Comparison of ENCODE assay signal across 14 cellular contexts in the genomic region with DNA sequence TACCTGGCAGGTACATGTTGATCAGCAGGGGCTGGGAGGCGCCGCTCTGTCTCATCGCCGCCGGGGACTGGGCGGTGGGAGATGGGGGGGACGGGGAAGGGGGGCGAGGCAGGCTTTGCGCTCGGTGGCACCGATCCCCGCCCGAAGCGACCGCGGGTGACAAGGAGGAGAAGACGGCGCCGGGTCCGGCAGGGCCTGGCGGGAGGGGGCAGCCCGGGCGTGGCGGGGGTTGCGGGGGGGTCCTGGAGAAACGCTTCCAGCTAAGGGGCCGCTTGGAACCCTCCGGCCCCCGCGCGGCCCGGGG. TPM values are rescaled to one million over a fixed set of nuclear protein-coding genes. Genes with fewer than 3 reads are reported as not detected.
DNase-seq lines count a peak whose midpoint lies in the region; ATAC-seq and TF ChIP-seq lines count a peak whose summit lies in the region.
"Had no signal": no experiment of that assay in that cellular context is flagged by ENCODE, and none has a peak within 500 bp of the region (broad histone marks: within the 10 kb centered on the region; RNA-seq: fewer than 3 reads in every experiment).

A gene (minus strand): TSS at position 164 of the 304 bp plus-strand sequence. CDS start 109 bp downstream, at position 55.

- DNase-seq in NCI-H2171 (lab: John Stamatoyannopoulos, UW) (peak; percentile 24), NCI-H2171 treated with DMSO at 0.1 percent for 48 hours (lab: John Stamatoyannopoulos, UW) (no peak), DND-41 (no peak), coronary artery (ENCODE audit: low spot score) (no peak), osteoblast (ENCODE audit: insufficient read length, low spot score, missing footprints) (peak; percentile 47), cerebellar nuclear complex (lab: John Stamatoyannopoulos, UW) (no peak), SHP77 (lab: John Stamatoyannopoulos, UW) (no peak), KG1 (lab: John Stamatoyannopoulos, UW) (no peak)
- DNase-seq: mucosa of descending colon; NCI-H2081; stimulated activated CD4-positive, alpha-beta T cell treated with anti-CD3 and anti-CD28 coated beads, Interleukin-2, amount 100 ng/mL, for 24 hours; thyroid gland had no signal

- no peak for ATAC-seq in DND-41 (ENCODE audit: insufficient read depth, low read depth)
- ATAC-seq: mucosa of descending colon had no signal

- no peaks in the 10 kb centered on the region for H3K36me3 ChIP-seq in DND-41 (ENCODE audit: insufficient read depth, low read length)
- no peaks in the 10 kb centered on the region for H3K36me3 ChIP-seq in osteoblast (ENCODE audit: insufficient read depth, low read length)
- H3K36me3 ChIP-seq: thyroid gland had no signal

- no peak for TF ChIP-seq CTCF in DND-41 (IDR thresholded peaks at IDR 0.05; ENCODE audit: borderline replicate concordance, extremely low read depth, low read length, poor library complexity, severe bottlenecking)
- TF ChIP-seq CTCF in coronary artery (IDR thresholded peaks at IDR 0.05) = no peak
- TF ChIP-seq CTCF in osteoblast (IDR thresholded peaks at IDR 0.05; ENCODE audit: extremely low read depth, low read depth, low read length) = no peak

- no peak within 1 kb of the TSS for H3K27ac ChIP-seq in DND-41 (ENCODE audit: low read length)
- no peak within 1 kb of the TSS for H3K27ac ChIP-seq in coronary artery
- no peak within 1 kb of the TSS for H3K27ac ChIP-seq in osteoblast (ENCODE audit: low read depth, low read length)
- H3K27ac ChIP-seq: thyroid gland had no signal

- peaks cover 3% of the 10 kb centered on the region for H3K4me1 ChIP-seq in DND-41 (ENCODE audit: insufficient read depth, low read length)
- no peaks in the 10 kb centered on the region for H3K4me1 ChIP-seq in osteoblast (ENCODE audit: insufficient read depth, low read length)

- no peak within 1 kb of the TSS for H3K9ac ChIP-seq in DND-41 (ENCODE audit: low read depth, low read length)

- H3K4me2 ChIP-seq in DND-41 (ENCODE audit: insufficient read depth, low read length) (peak within 1 kb of the TSS; percentile 36), osteoblast (ENCODE audit: insufficient read depth, low read length) (no peak within 1 kb of the TSS)

- no peak within 1 kb of the TSS for H3K4me3 ChIP-seq in DND-41 (ENCODE audit: low read depth in 1 of 2, low read length in 2 of 2)
- peak within 1 kb of the TSS; percentile 46 for H3K4me3 ChIP-seq in coronary artery
- no peak within 1 kb of the TSS for H3K4me3 ChIP-seq in osteoblast (ENCODE audit: insufficient read depth, low read length)
- H3K4me3 ChIP-seq: mucosa of descending colon, thyroid gland had no signal

- H4K20me1 ChIP-seq in DND-41 (ENCODE audit: insufficient read depth, low read length) (peaks cover 21% of the 10 kb centered on the region), osteoblast (ENCODE audit: insufficient read depth, low read length) (peaks cover 3% of the 10 kb centered on the region)

- H2AFZ ChIP-seq in DND-41 (ENCODE audit: low read depth, low read length) = no peak within 1 kb of the TSS
- no peak within 1 kb of the TSS for H2AFZ ChIP-seq in osteoblast (ENCODE audit: low read length)

- H3K27me3 ChIP-seq in DND-41 (ENCODE audit: insufficient read depth, low read length, poor library complexity) = peaks cover 56% of the 10 kb centered on the region
- peaks cover 88% of the 10 kb centered on the region for H3K27me3 ChIP-seq in osteoblast (ENCODE audit: insufficient read depth, low read length)

- H3K79me2 ChIP-seq in DND-41 (ENCODE audit: insufficient read depth, low read length) (no peaks in the 10 kb centered on the region), osteoblast (ENCODE audit: insufficient read depth, low read length) (no peaks in the 10 kb centered on the region)

- H3K9me3 ChIP-seq in DND-41 (ENCODE audit: insufficient read depth, low read length, severe bottlenecking) (no peaks in the 10 kb centered on the region), osteoblast (ENCODE audit: low read depth, low read length) (no peaks in the 10 kb centered on the region)
- H3K9me3 ChIP-seq: mucosa of descending colon, thyroid gland had no signal

RNA-seq across cellular contexts. Expression of the gene that starts here (rescaled TPM):
- not detected in 2 replicates for total RNA-seq in osteoblast
- total RNA-seq: frontal cortex, SK-MEL-5, thyroid gland had no signal

Comparison
In these comparisons a context has a peak if more than half of its experiments do, and no peak if none do; other contexts are left out.
1. Peak in DNase-seq in osteoblast; RNA of the gene not detected or under 1 TPM.